1 cellular context compared by ENCODE assay signal in the genomic region with DNA sequence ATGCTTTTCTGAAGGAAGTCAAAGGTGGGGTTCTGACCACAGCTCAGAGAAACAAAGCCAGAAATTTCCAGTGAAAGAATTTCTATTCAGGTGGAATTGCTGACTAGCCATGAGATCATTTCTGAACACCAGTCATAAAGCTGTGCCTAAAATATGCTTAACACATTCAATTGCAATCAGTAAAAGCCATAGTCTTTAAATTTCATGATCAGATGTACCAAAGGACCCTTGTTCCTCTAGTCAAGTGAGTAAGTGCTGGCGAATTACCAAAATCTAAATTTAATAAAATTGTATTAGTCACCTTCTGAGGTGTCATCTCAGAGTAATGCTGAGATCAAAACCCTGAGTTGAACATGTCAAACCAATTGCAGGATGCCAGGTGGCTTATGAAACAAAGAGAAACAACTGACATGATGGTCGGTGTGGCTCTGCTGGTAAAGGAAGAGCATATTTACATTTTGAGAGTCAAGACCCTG.
TF ChIP-seq lines count a peak whose summit lies in the region.

No MANE protein-coding gene starts in this region.

TF ChIP-seq in HCT116, 20 proteins besides CTCF, POLR2A, EP300 and RAD21 (continued from another document):
- TF ChIP-seq REST (IDR thresholded peaks at IDR 0.05; ENCODE audit: low read depth) (no peak), EZH2 (IDR thresholded peaks at IDR 0.05) (no peak), ATF3 (IDR thresholded peaks at IDR 0.05) (no peak), ELF1 (IDR thresholded peaks at IDR 0.05; ENCODE audit: borderline replicate concordance, low read depth) (no peak), CEBPB (IDR thresholded peaks at IDR 0.05; ENCODE audit: low read depth) (peak; percentile 73), FOSL1 (IDR thresholded peaks at IDR 0.05; ENCODE audit: low read depth) (peak; percentile 75), ZNF274 (IDR thresholded peaks at IDR 0.05; ENCODE audit: low read depth, low read length) (no peak), SRF (IDR thresholded peaks at IDR 0.05; ENCODE audit: low read depth) (no peak), CBX3 (IDR thresholded peaks at IDR 0.05; ENCODE audit: low read depth) (peak; percentile 69), POLR2AphosphoS5 (IDR thresholded peaks at IDR 0.05; ENCODE audit: low read depth, low read length) (peak; percentile 42; the same call in 1 of the 2 replicates)
- TF ChIP-seq, protein P1, sequence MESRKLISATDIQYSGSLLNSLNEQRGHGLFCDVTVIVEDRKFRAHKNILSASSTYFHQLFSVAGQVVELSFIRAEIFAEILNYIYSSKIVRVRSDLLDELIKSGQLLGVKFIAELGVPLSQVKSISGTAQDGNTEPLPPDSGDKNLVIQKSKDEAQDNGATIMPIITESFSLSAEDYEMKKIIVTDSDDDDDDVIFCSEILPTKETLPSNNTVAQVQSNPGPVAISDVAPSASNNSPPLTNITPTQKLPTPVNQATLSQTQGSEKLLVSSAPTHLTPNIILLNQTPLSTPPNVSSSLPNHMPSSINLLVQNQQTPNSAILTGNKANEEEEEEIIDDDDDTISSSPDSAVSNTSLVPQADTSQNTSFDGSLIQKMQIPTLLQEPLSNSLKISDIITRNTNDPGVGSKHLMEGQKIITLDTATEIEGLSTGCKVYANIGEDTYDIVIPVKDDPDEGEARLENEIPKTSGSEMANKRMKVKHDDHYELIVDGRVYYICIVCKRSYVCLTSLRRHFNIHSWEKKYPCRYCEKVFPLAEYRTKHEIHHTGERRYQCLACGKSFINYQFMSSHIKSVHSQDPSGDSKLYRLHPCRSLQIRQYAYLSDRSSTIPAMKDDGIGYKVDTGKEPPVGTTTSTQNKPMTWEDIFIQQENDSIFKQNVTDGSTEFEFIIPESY (IDR thresholded peaks at IDR 0.05; ENCODE audit: extremely low read depth, insufficient replicate concordance, low read length) = no peak
TF ChIP-seq in HCT116: peak in this region for 8.
